ENCODE assay signal across 2 cellular contexts in the genomic region with DNA sequence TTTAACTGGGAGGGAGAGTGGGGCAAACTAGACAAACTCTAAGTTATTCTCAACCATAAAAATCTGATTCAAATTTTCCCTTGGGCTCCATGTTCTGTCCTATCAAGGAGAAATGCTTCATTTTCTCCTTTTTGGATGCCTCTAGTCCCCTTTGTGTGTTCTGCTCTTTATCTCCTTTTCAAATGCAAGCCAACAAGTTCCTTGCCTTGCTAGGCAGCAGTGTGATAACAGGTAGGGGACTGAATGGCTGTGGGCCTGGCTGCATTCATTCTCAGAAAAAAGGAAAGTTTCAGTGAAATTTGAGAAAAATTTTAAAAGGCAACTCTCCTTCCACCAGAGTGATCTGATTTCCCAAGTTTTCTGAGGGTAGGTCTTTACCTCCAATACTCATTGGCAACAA.
TF ChIP-seq lines count a peak whose summit lies in the region.

No MANE protein-coding gene starts in this region.

TF ChIP-seq in GM23338, 12 proteins besides CTCF, POLR2A, EP300 and RAD21 (continues in another document):
- no peak for TF ChIP-seq NANOG (IDR thresholded peaks at IDR 0.05; ENCODE audit: borderline replicate concordance)
- TF ChIP-seq, protein P1, sequence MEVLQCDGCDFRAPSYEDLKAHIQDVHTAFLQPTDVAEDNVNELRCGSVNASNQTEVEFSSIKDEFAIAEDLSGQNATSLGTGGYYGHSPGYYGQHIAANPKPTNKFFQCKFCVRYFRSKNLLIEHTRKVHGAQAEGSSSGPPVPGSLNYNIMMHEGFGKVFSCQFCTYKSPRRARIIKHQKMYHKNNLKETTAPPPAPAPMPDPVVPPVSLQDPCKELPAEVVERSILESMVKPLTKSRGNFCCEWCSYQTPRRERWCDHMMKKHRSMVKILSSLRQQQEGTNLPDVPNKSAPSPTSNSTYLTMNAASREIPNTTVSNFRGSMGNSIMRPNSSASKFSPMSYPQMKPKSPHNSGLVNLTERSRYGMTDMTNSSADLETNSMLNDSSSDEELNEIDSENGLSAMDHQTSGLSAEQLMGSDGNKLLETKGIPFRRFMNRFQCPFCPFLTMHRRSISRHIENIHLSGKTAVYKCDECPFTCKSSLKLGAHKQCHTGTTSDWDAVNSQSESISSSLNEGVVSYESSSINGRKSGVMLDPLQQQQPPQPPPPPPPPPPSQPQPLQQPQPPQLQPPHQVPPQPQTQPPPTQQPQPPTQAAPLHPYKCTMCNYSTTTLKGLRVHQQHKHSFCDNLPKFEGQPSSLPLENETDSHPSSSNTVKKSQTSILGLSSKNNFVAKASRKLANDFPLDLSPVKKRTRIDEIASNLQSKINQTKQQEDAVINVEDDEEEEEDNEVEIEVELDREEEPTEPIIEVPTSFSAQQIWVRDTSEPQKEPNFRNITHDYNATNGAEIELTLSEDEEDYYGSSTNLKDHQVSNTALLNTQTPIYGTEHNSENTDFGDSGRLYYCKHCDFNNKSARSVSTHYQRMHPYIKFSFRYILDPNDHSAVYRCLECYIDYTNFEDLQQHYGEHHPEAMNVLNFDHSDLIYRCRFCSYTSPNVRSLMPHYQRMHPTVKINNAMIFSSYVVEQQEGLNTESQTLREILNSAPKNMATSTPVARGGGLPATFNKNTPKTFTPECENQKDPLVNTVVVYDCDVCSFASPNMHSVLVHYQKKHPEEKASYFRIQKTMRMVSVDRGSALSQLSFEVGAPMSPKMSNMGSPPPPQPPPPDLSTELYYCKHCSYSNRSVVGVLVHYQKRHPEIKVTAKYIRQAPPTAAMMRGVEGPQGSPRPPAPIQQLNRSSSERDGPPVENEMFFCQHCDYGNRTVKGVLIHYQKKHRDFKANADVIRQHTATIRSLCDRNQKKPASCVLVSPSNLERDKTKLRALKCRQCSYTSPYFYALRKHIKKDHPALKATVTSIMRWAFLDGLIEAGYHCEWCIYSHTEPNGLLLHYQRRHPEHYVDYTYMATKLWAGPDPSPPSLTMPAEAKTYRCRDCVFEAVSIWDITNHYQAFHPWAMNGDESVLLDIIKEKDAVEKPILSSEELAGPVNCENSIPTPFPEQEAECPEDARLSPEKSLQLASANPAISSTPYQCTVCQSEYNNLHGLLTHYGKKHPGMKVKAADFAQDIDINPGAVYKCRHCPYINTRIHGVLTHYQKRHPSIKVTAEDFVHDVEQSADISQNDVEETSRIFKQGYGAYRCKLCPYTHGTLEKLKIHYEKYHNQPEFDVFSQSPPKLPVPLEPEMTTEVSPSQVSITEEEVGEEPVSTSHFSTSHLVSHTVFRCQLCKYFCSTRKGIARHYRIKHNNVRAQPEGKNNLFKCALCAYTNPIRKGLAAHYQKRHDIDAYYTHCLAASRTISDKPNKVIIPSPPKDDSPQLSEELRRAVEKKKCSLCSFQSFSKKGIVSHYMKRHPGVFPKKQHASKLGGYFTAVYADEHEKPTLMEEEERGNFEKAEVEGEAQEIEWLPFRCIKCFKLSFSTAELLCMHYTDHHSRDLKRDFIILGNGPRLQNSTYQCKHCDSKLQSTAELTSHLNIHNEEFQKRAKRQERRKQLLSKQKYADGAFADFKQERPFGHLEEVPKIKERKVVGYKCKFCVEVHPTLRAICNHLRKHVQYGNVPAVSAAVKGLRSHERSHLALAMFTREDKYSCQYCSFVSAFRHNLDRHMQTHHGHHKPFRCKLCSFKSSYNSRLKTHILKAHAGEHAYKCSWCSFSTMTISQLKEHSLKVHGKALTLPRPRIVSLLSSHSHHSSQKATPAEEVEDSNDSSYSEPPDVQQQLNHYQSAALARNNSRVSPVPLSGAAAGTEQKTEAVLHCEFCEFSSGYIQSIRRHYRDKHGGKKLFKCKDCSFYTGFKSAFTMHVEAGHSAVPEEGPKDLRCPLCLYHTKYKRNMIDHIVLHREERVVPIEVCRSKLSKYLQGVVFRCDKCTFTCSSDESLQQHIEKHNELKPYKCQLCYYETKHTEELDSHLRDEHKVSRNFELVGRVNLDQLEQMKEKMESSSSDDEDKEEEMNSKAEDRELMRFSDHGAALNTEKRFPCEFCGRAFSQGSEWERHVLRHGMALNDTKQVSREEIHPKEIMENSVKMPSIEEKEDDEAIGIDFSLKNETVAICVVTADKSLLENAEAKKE (CRISPR knock-in tag; IDR thresholded peaks at IDR 0.05), result no peak
- no peak for TF ChIP-seq ZNF331 (CRISPR knock-in tag; IDR thresholded peaks at IDR 0.05; ENCODE audit: low read depth)
- TF ChIP-seq STAT1 (IDR thresholded peaks at IDR 0.05; ENCODE audit: unreplicated experiment), result no peak
- no peak for TF ChIP-seq ETS1 (IDR thresholded peaks at IDR 0.05)
- TF ChIP-seq JUNB (IDR thresholded peaks at IDR 0.05; ENCODE audit: unreplicated experiment), result no peak
- TF ChIP-seq EZH2phosphoT487 (IDR thresholded peaks at IDR 0.05; ENCODE audit: unreplicated experiment), result no peak
- TF ChIP-seq CREB1 (CRISPR knock-in tag; IDR thresholded peaks at IDR 0.05; ENCODE audit: low read depth), result no peak
- TF ChIP-seq EZH2 (IDR thresholded peaks at IDR 0.05; ENCODE audit: low read depth, unreplicated experiment), result no peak
- TF ChIP-seq ZNF114 (CRISPR knock-in tag; IDR thresholded peaks at IDR 0.05), result no peak
- no peak for TF ChIP-seq POLR2AphosphoS5 (IDR thresholded peaks at IDR 0.05; ENCODE audit: low read depth)

TF ChIP-seq in H1, 55 proteins besides CTCF, POLR2A, EP300 and RAD21:
- TF ChIP-seq NRF1 (IDR thresholded peaks at IDR 0.05; ENCODE audit: low read depth, low read length), result no peak
- TF ChIP-seq SP1 (IDR thresholded peaks at IDR 0.05; ENCODE audit: low read depth, low read length), result no peak
- TF ChIP-seq POLR2AphosphoS5 (IDR thresholded peaks at IDR 0.05; ENCODE audit: low read depth, low read length), result no peak
- TF ChIP-seq, protein P2, sequence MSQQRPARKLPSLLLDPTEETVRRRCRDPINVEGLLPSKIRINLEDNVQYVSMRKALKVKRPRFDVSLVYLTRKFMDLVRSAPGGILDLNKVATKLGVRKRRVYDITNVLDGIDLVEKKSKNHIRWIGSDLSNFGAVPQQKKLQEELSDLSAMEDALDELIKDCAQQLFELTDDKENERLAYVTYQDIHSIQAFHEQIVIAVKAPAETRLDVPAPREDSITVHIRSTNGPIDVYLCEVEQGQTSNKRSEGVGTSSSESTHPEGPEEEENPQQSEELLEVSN (IDR thresholded peaks at IDR 0.05), result no peak
- no peak for TF ChIP-seq TAF1 (IDR thresholded peaks at IDR 0.05; ENCODE audit: low read depth, low read length)
- TF ChIP-seq SRF (IDR thresholded peaks at IDR 0.05; ENCODE audit: low read depth, low read length), result no peak
